In genomic region chr2:64807417-64807816, GRCh38 we compare ENCODE assay signal across 10 cellular contexts.
DNase-seq lines count a peak whose midpoint lies in the region; ATAC-seq lines count a peak whose summit lies in the region.
"Had no signal": no experiment of that assay in that cellular context is flagged by ENCODE, and none has a peak within 500 bp of the region (broad histone marks: within the 10 kb centered on the region; RNA-seq: fewer than 3 reads in every experiment).

No MANE protein-coding gene starts in this region.

- H3K9me3 Mint-ChIP-seq in activated CD4-positive, alpha-beta T cell treated with anti-CD3 and anti-CD28 coated beads for 36 hours (ENCODE audit: low read depth): no peaks in the 10 kb centered on the region
- H3K9me3 Mint-ChIP-seq in activated CD4-positive, alpha-beta T cell treated with anti-CD3 and anti-CD28 coated beads, Interleukin-2, amount 10 ng/mL, durations not matched to agents 7 days and 5 days: no peaks in the 10 kb centered on the region
- peaks cover 0 to 9% of the 10 kb centered on the region in 2 donors for H3K9me3 Mint-ChIP-seq in activated naive CD4-positive, alpha-beta T cell treated with anti-CD3 and anti-CD28 coated beads, Interleukin-2, amount 50 U/mL, for 72 hours

- no peaks in the 10 kb centered on the region for H3K79me2 ChIP-seq in trophoblast cell (ENCODE audit: control insufficient read depth, insufficient read depth, low read length, poor library complexity)
- H3K79me2 ChIP-seq: parathyroid adenoma had no signal

- no peaks in the 10 kb centered on the region for H3K36me3 ChIP-seq in trophoblast cell (ENCODE audit: control insufficient read depth in 1 of 2, insufficient read depth in 2 of 2, low read length in 2 of 2)

- H4K12ac ChIP-seq in trophoblast cell (ENCODE audit: low read depth, low read length): no peak overlapping the region

- H3K36me3 Mint-ChIP-seq in activated CD4-positive, alpha-beta T cell treated with anti-CD3 and anti-CD28 coated beads for 36 hours (ENCODE audit: low read depth): no peaks in the 10 kb centered on the region
- H3K36me3 Mint-ChIP-seq in activated CD4-positive, alpha-beta T cell treated with anti-CD3 and anti-CD28 coated beads, Interleukin-2, amount 10 ng/mL, durations not matched to agents 7 days and 5 days (ENCODE audit: low read depth): no peaks in the 10 kb centered on the region
- no peaks in the 10 kb centered on the region for H3K36me3 Mint-ChIP-seq in activated naive CD4-positive, alpha-beta T cell treated with anti-CD3 and anti-CD28 coated beads, Interleukin-2, amount 50 U/mL, for 72 hours

- intact Hi-C loops in activated CD4-positive, alpha-beta T cell treated with anti-CD3 and anti-CD28 coated beads for 36 hours (cut with DNase I, micrococcal nuclease): loop anchor here (1.0 to 2.0 kb wide), 3 partner anchors 12 to 57 kb away; no protein-coding TSS in a partner anchor

- no peak overlapping the region for H3K18ac ChIP-seq in trophoblast cell (ENCODE audit: low read length)

- H3K9me3 ChIP-seq in trophoblast cell (ENCODE audit: insufficient read depth, low read depth, low read length): no peaks in the 10 kb centered on the region

- POLR2A ChIA-PET in activated CD4-positive, alpha-beta T cell treated with anti-CD3 and anti-CD28 coated beads for 36 hours (lab: Charles Lee): interaction anchor here (0.7 kb wide), 1 partner anchor 321 kb away, joined by 3 read pairs; no protein-coding TSS in a partner anchor
- POLR2A ChIA-PET in activated CD4-positive, alpha-beta T cell treated with anti-CD3 and anti-CD28 coated beads, Interleukin-2, amount 10 ng/mL, durations not matched to agents 7 days and 5 days (lab: Charles Lee): no interaction called here

- H3K23ac ChIP-seq in trophoblast cell (ENCODE audit: low read length): no peak overlapping the region

- no peak overlapping the region for H3K9ac ChIP-seq in trophoblast cell (ENCODE audit: low read length)
- H3K9ac ChIP-seq: parathyroid adenoma had no signal

- peak overlapping the region; percentile 20 for H3K27ac Mint-ChIP-seq in activated CD4-positive, alpha-beta T cell treated with anti-CD3 and anti-CD28 coated beads for 36 hours
- no peak overlapping the region for H3K27ac Mint-ChIP-seq in activated CD4-positive, alpha-beta T cell treated with anti-CD3 and anti-CD28 coated beads, Interleukin-2, amount 10 ng/mL, durations not matched to agents 7 days and 5 days
- peak overlapping the region in 1 of 2 donors; percentile 1 for H3K27ac Mint-ChIP-seq in activated naive CD4-positive, alpha-beta T cell treated with anti-CD3 and anti-CD28 coated beads, Interleukin-2, amount 50 U/mL, for 72 hours

- CTCF ChIA-PET in activated CD4-positive, alpha-beta T cell treated with anti-CD3 and anti-CD28 coated beads for 36 hours (lab: Charles Lee): interaction anchor here (0.6 to 0.9 kb wide), 3 partner anchors 13 to 480 kb away, joined by 3 to 5 read pairs (median 3); no protein-coding TSS in a partner anchor
- CTCF ChIA-PET in activated CD4-positive, alpha-beta T cell treated with anti-CD3 and anti-CD28 coated beads, Interleukin-2, amount 10 ng/mL, durations not matched to agents 7 days and 5 days (lab: Charles Lee): interaction anchor here (1.3 to 4.2 kb wide), 3 partner anchors 11 to 25 kb away, joined by 3 to 16 read pairs (median 4); no protein-coding TSS in a partner anchor

- H3K27me3 ChIP-seq in trophoblast cell (ENCODE audit: insufficient read depth, low read length): no peaks in the 10 kb centered on the region

- no peak overlapping the region for H4K91ac ChIP-seq in trophoblast cell (ENCODE audit: low read depth, low read length)

- no peak overlapping the region for H3K14ac ChIP-seq in trophoblast cell (ENCODE audit: low read length)

- H2BK120ac ChIP-seq in trophoblast cell (ENCODE audit: insufficient read depth, low read length, poor library complexity): no peak overlapping the region

- no peak overlapping the region for H3K4me3 Mint-ChIP-seq in activated CD4-positive, alpha-beta T cell treated with anti-CD3 and anti-CD28 coated beads for 36 hours
- no peak overlapping the region for H3K4me3 Mint-ChIP-seq in activated CD4-positive, alpha-beta T cell treated with anti-CD3 and anti-CD28 coated beads, Interleukin-2, amount 10 ng/mL, durations not matched to agents 7 days and 5 days

- no peaks in the 10 kb centered on the region for H3K27me3 Mint-ChIP-seq in activated CD4-positive, alpha-beta T cell treated with anti-CD3 and anti-CD28 coated beads for 36 hours
- no peaks in the 10 kb centered on the region for H3K27me3 Mint-ChIP-seq in activated CD4-positive, alpha-beta T cell treated with anti-CD3 and anti-CD28 coated beads, Interleukin-2, amount 10 ng/mL, durations not matched to agents 7 days and 5 days

- no CpG with 5 or more reads among the region's 4 CpGs for WGBS in trophoblast cell (ENCODE audit: extremely low coverage, insufficient coverage, insufficient read length)

- H2BK5ac ChIP-seq in trophoblast cell (ENCODE audit: low read depth, low read length, poor library complexity): no peak overlapping the region

- no peak overlapping the region for H2AFZ ChIP-seq in trophoblast cell (ENCODE audit: insufficient read depth, low read length, poor library complexity)
- H2AFZ ChIP-seq: parathyroid adenoma had no signal

- peaks cover 2 to 7% of the 10 kb centered on the region in 2 experiments for H3K4me1 ChIP-seq in trophoblast cell (ENCODE audit: control insufficient read depth in 1 of 2, insufficient read depth in 2 of 2, low read length in 2 of 2)
- H3K4me1 ChIP-seq: parathyroid adenoma had no signal

- H2AK5ac ChIP-seq in trophoblast cell (ENCODE audit: low read length): no peak overlapping the region

- H3K4me1 Mint-ChIP-seq in activated CD4-positive, alpha-beta T cell treated with anti-CD3 and anti-CD28 coated beads for 36 hours: peaks cover 29% of the 10 kb centered on the region
- H3K4me1 Mint-ChIP-seq in activated CD4-positive, alpha-beta T cell treated with anti-CD3 and anti-CD28 coated beads, Interleukin-2, amount 10 ng/mL, durations not matched to agents 7 days and 5 days: peaks cover 11% of the 10 kb centered on the region

- H3K79me1 ChIP-seq in trophoblast cell (ENCODE audit: low read length): no peaks in the 10 kb centered on the region

- peak; percentile 99 for ATAC-seq in activated CD4-positive, alpha-beta T cell treated with anti-CD3 and anti-CD28 coated beads for 36 hours
- ATAC-seq in activated naive CD4-positive, alpha-beta T cell treated with anti-CD3 and anti-CD28 coated beads, Interleukin-2, amount 50 U/mL, for 72 hours: peak; percentile 99 to 100
- ATAC-seq in HG02970 (IDR thresholded peaks at IDR 0.05; ENCODE audit: low FRiP score, unreplicated experiment): no peak

- peak; percentile 84 for DNase-seq in activated CD4-positive, alpha-beta T cell treated with anti-CD3 and anti-CD28 coated beads for 36 hours
- no peak for DNase-seq in activated CD4-positive, alpha-beta T cell treated with anti-CD3 and anti-CD28 coated beads, Interleukin-2, amount 10 ng/mL, durations not matched to agents 7 days and 5 days
- DNase-seq in HS-27A (ENCODE audit: low read depth) (peak; percentile 85), trophoblast cell (peak; percentile 98), NCI-H1436 treated with DMSO at 0.1 percent for 48 hours (lab: John Stamatoyannopoulos, UW) (no peak), middle frontal gyrus (ENCODE audit: extremely low spot score, low spot score) (no peak)
- DNase-seq in activated naive CD4-positive, alpha-beta T cell treated with anti-CD3 and anti-CD28 coated beads, Interleukin-2, amount 50 U/mL, for 72 hours (ENCODE audit: low spot score in 2 of 2): peak; percentile 29 to 65

- H4K8ac ChIP-seq in trophoblast cell (ENCODE audit: low read depth, low read length): no peak overlapping the region

- H3K4me3 ChIP-seq in trophoblast cell (ENCODE audit: low read depth, low read length): no peak overlapping the region

- no peak overlapping the region for H3K4ac ChIP-seq in trophoblast cell (ENCODE audit: low read depth, low read length)

- H3K4me2 ChIP-seq in trophoblast cell (ENCODE audit: low read length): no peak overlapping the region

- no peak overlapping the region for H2BK12ac ChIP-seq in trophoblast cell (ENCODE audit: low read length)

- no peak overlapping the region for H3K27ac ChIP-seq in trophoblast cell (ENCODE audit: low read depth, low read length)
- H3K27ac ChIP-seq: C4-2B, parathyroid adenoma had no signal

Comparison
In these comparisons a context has a peak if more than half of its experiments do, and no peak if none do; other contexts are left out.
1. DNase-seq: peak in activated CD4-positive, alpha-beta T cell treated with anti-CD3 and anti-CD28 coated beads for 36 hours (single experiment), HS-27A (single experiment), activated naive CD4-positive, alpha-beta T cell treated with anti-CD3 and anti-CD28 coated beads, Interleukin-2, amount 50 U/mL, for 72 hours (2 of 2) and trophoblast cell (2 of 2); none in activated CD4-positive, alpha-beta T cell treated with anti-CD3 and anti-CD28 coated beads, Interleukin-2, amount 10 ng/mL, durations not matched to agents 7 days and 5 days (single experiment), NCI-H1436 treated with DMSO at 0.1 percent for 48 hours (single experiment) and middle frontal gyrus (single experiment).